In genomic region chr5:95113489-95113888, GRCh38 we compare ENCODE assay signal across 12 cellular contexts.
A peak's percentile ranks its signal among the peaks of the same experiment; 100 is the strongest.
DNase-seq lines count a peak whose midpoint lies in the region; ATAC-seq and TF ChIP-seq lines count a peak whose summit lies in the region.
"Had no signal": no experiment of that assay in that cellular context is flagged by ENCODE, and none has a peak within 500 bp of the region (broad histone marks: within the 10 kb centered on the region; RNA-seq: fewer than 3 reads in every experiment).

No MANE protein-coding gene starts in this region.

- H3K36me3 ChIP-seq in GM23338 (ENCODE audit: insufficient read depth): no peaks in the 10 kb centered on the region
- no peaks in the 10 kb centered on the region for H3K36me3 ChIP-seq in SJSA1
- H3K36me3 ChIP-seq in spleen: no peaks in the 10 kb centered on the region

- H3F3A ChIP-seq in GM23338 (replicated peaks; ENCODE audit: low read depth): no peaks in the 10 kb centered on the region

- no peak for TF ChIP-seq POLR2A in spleen (IDR thresholded peaks at IDR 0.05)

- H3K4me1 Mint-ChIP-seq in GM23338: peaks cover 7% of the 10 kb centered on the region; the same call in 2 of the 3 replicates

- no peaks in the 10 kb centered on the region for H3K79me2 ChIP-seq in GM23338 (replicated peaks; ENCODE audit: insufficient read depth)

- no peak overlapping the region for H2AFZ ChIP-seq in GM23338

- H3K9me3 ChIP-seq in SJSA1 (replicated peaks) (no peaks in the 10 kb centered on the region), spleen (peaks cover 0 to 20% (median 3%) of the 10 kb centered on the region in 8 donors)

- H3K27ac ChIP-seq in GM23338 (ENCODE audit: low read depth): no peak overlapping the region
- H3K27ac ChIP-seq in SJSA1: peak overlapping the region; percentile 40
- no peak overlapping the region for H3K27ac ChIP-seq in spleen

- H3K4me3 ChIP-seq in GM23338: no peak overlapping the region
- H3K4me3 ChIP-seq in SJSA1: no peak overlapping the region
- no peak overlapping the region for H3K4me3 ChIP-seq in spleen

- no peak overlapping the region for H3K4me3 Mint-ChIP-seq in GM23338

- peaks cover 2% of the 10 kb centered on the region for H3K27me3 Mint-ChIP-seq in GM23338 (ENCODE audit: insufficient read depth, low read depth, poor library complexity)

- H4K20me1 ChIP-seq in GM23338 (replicated peaks; ENCODE audit: insufficient read depth): no peaks in the 10 kb centered on the region

- H3K9me2 ChIP-seq in GM23338 (ENCODE audit: insufficient read depth): no peaks in the 10 kb centered on the region

- intact Hi-C loops in spleen (cut with DNase I; ENCODE audit: low total_unique reads): no loop called here

- no peak overlapping the region for H3K4me2 ChIP-seq in GM23338

- H3K27me3 ChIP-seq in GM23338 (ENCODE audit: insufficient read depth) (no peaks in the 10 kb centered on the region), SJSA1 (replicated peaks) (no peaks in the 10 kb centered on the region), spleen (replicated peaks in 1 of 7) (no peaks in the 10 kb centered on the region)

- H3K4me1 ChIP-seq in GM23338 (ENCODE audit: insufficient read depth): peaks cover 6% of the 10 kb centered on the region
- peaks cover 31% of the 10 kb centered on the region for H3K4me1 ChIP-seq in SJSA1 (replicated peaks)
- H3K4me1 ChIP-seq in spleen: no peaks in the 10 kb centered on the region

- peak; percentile 90 for ATAC-seq in GM23338
- ATAC-seq in HG02571 (IDR thresholded peaks at IDR 0.05; ENCODE audit: unreplicated experiment): no peak

- H3K36me3 Mint-ChIP-seq in GM23338 (ENCODE audit: low read depth): no peaks in the 10 kb centered on the region

- DNase-seq in GM23338 (ENCODE audit: low spot score) (peak; percentile 59), SJSA1 (ENCODE audit: low read depth in 1 of 2, low spot score in 2 of 2) (peak; percentile 81 to 87), fibroblast of peridontal ligament (ENCODE audit: extremely low read depth) (peak; percentile 62), renal cortical epithelial cell (ENCODE audit: low read depth) (peak; percentile 94), midbrain (lab: John Stamatoyannopoulos, UW) (no peak), NCI-H1417 treated with DMSO at 0.1 percent for 48 hours (lab: John Stamatoyannopoulos, UW) (no peak), spleen (no peak)
- DNase-seq: cerebellar nuclear complex, COR-L47, Kasumi-1, NCI-H2081 had no signal

- H3K27ac Mint-ChIP-seq in GM23338: no peak overlapping the region

- 61 to 75% (median 69%) methylated on average over 4 of the region's 4 CpGs for WGBS in spleen, 5 donors

- H3K9me3 Mint-ChIP-seq in GM23338: no peaks in the 10 kb centered on the region; the same call in 2 of the 3 replicates

- peak; percentile 13 to 39; a peak in 2 of 4 replicates for TF ChIP-seq CTCF in GM23338 (conservative IDR thresholded peaks at IDR 0.05; ENCODE audit: low read depth in 2 of 2)
- TF ChIP-seq CTCF in spleen (IDR thresholded peaks at IDR 0.05 in 8 of 11, conservative IDR thresholded peaks at IDR 0.05 in 3 of 11): no peak

TF ChIP-seq in GM23338, 12 proteins besides CTCF, POLR2A, EP300 and RAD21:
- TF ChIP-seq, protein P1, sequence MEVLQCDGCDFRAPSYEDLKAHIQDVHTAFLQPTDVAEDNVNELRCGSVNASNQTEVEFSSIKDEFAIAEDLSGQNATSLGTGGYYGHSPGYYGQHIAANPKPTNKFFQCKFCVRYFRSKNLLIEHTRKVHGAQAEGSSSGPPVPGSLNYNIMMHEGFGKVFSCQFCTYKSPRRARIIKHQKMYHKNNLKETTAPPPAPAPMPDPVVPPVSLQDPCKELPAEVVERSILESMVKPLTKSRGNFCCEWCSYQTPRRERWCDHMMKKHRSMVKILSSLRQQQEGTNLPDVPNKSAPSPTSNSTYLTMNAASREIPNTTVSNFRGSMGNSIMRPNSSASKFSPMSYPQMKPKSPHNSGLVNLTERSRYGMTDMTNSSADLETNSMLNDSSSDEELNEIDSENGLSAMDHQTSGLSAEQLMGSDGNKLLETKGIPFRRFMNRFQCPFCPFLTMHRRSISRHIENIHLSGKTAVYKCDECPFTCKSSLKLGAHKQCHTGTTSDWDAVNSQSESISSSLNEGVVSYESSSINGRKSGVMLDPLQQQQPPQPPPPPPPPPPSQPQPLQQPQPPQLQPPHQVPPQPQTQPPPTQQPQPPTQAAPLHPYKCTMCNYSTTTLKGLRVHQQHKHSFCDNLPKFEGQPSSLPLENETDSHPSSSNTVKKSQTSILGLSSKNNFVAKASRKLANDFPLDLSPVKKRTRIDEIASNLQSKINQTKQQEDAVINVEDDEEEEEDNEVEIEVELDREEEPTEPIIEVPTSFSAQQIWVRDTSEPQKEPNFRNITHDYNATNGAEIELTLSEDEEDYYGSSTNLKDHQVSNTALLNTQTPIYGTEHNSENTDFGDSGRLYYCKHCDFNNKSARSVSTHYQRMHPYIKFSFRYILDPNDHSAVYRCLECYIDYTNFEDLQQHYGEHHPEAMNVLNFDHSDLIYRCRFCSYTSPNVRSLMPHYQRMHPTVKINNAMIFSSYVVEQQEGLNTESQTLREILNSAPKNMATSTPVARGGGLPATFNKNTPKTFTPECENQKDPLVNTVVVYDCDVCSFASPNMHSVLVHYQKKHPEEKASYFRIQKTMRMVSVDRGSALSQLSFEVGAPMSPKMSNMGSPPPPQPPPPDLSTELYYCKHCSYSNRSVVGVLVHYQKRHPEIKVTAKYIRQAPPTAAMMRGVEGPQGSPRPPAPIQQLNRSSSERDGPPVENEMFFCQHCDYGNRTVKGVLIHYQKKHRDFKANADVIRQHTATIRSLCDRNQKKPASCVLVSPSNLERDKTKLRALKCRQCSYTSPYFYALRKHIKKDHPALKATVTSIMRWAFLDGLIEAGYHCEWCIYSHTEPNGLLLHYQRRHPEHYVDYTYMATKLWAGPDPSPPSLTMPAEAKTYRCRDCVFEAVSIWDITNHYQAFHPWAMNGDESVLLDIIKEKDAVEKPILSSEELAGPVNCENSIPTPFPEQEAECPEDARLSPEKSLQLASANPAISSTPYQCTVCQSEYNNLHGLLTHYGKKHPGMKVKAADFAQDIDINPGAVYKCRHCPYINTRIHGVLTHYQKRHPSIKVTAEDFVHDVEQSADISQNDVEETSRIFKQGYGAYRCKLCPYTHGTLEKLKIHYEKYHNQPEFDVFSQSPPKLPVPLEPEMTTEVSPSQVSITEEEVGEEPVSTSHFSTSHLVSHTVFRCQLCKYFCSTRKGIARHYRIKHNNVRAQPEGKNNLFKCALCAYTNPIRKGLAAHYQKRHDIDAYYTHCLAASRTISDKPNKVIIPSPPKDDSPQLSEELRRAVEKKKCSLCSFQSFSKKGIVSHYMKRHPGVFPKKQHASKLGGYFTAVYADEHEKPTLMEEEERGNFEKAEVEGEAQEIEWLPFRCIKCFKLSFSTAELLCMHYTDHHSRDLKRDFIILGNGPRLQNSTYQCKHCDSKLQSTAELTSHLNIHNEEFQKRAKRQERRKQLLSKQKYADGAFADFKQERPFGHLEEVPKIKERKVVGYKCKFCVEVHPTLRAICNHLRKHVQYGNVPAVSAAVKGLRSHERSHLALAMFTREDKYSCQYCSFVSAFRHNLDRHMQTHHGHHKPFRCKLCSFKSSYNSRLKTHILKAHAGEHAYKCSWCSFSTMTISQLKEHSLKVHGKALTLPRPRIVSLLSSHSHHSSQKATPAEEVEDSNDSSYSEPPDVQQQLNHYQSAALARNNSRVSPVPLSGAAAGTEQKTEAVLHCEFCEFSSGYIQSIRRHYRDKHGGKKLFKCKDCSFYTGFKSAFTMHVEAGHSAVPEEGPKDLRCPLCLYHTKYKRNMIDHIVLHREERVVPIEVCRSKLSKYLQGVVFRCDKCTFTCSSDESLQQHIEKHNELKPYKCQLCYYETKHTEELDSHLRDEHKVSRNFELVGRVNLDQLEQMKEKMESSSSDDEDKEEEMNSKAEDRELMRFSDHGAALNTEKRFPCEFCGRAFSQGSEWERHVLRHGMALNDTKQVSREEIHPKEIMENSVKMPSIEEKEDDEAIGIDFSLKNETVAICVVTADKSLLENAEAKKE (CRISPR knock-in tag; IDR thresholded peaks at IDR 0.05): 0 out of 2 replicates have a peak, but pooled peaks have one; percentile 11
- TF ChIP-seq STAT1 (IDR thresholded peaks at IDR 0.05; ENCODE audit: unreplicated experiment) (no peak), JUNB (IDR thresholded peaks at IDR 0.05; ENCODE audit: unreplicated experiment) (no peak), EZH2 (IDR thresholded peaks at IDR 0.05; ENCODE audit: low read depth, unreplicated experiment) (no peak)

Comparison
In these comparisons a context has a peak if more than half of its experiments do, and no peak if none do; other contexts are left out.
1. DNase-seq: peak in GM23338 (single experiment), SJSA1 (2 of 2), fibroblast of peridontal ligament (single experiment) and renal cortical epithelial cell (single experiment); none in midbrain (single experiment), NCI-H1417 treated with DMSO at 0.1 percent for 48 hours (single experiment) and spleen (single experiment).
2. CTCF ChIP-seq: peak in GM23338 (2 of 2); none in spleen (0 of 11).